ENCODE assay signal across 2 cellular contexts in the genomic region with DNA sequence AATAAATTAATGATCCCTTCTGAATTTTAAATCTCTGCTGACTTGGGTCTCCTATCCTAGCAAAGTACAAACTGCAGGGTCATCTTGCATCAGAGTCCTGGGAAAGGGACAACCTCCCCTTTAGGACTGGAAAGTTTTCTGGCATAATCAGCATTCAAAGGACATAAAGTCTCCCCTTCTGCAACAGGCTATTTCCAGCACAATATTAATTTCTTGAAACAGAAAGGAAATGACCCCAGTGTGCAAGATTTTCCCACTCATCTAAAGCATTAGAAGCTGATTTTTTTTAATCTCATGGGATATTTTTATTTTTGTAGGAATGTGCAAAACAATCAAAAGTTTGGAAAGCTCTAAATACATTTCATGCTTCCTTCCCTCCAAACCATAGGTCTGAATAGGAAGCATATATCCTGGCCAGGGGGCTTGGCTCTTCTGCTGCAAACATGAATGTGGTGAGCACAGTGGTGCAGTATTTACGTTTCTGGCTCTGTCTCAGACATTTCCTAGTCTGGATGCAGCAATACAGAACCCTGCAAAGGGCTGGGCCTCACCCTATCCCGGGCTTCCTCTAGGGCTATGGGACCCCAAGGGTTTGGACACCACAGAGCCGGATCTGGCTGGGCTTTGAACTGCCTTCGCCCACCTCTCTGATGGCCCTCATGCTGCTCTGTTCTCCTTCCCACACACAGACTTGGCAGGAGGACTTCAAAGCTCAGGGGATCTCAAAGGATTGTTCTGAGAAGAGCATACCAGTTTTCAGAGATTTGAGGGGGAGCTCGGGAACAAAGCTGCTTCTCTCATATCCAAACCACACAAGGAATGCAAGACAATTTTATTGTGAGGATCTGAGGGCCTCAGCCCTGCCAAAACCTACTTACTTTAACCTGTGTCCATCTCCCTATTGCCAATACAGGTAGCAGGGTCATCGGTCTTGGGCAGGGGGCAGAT.
TF ChIP-seq lines count a peak whose summit lies in the region.

No MANE protein-coding gene starts in this region.

TF ChIP-seq in IMR-90, 13 proteins besides CTCF, POLR2A, EP300 and RAD21 (continued from another document):
- no peak for TF ChIP-seq NFE2L2 (IDR thresholded peaks at IDR 0.05; ENCODE audit: low read depth, low read length)
- TF ChIP-seq, protein P1, sequence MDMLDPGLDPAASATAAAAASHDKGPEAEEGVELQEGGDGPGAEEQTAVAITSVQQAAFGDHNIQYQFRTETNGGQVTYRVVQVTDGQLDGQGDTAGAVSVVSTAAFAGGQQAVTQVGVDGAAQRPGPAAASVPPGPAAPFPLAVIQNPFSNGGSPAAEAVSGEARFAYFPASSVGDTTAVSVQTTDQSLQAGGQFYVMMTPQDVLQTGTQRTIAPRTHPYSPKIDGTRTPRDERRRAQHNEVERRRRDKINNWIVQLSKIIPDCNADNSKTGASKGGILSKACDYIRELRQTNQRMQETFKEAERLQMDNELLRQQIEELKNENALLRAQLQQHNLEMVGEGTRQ (IDR thresholded peaks at IDR 0.05; ENCODE audit: low read depth, low read length): no peak
- no peak for TF ChIP-seq RFX5 (IDR thresholded peaks at IDR 0.05; ENCODE audit: low read depth, low read length)

TF ChIP-seq in WTC11, 78 proteins besides CTCF, POLR2A, EP300 and RAD21 (continued from another document):
- TF ChIP-seq, protein P2, sequence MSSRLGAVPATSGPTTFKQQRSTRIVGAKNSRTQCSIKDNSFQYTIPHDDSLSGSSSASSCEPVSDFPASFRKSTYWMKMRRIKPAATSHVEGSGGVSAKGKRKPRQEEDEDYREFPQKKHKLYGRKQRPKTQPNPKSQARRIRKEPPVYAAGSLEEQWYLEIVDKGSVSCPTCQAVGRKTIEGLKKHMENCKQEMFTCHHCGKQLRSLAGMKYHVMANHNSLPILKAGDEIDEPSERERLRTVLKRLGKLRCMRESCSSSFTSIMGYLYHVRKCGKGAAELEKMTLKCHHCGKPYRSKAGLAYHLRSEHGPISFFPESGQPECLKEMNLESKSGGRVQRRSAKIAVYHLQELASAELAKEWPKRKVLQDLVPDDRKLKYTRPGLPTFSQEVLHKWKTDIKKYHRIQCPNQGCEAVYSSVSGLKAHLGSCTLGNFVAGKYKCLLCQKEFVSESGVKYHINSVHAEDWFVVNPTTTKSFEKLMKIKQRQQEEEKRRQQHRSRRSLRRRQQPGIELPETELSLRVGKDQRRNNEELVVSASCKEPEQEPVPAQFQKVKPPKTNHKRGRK (CRISPR knock-in tag; IDR thresholded peaks at IDR 0.05; ENCODE audit: borderline replicate concordance): no peak
- no peak for TF ChIP-seq ZNF671 (CRISPR knock-in tag; IDR thresholded peaks at IDR 0.05)
- TF ChIP-seq, protein P3, sequence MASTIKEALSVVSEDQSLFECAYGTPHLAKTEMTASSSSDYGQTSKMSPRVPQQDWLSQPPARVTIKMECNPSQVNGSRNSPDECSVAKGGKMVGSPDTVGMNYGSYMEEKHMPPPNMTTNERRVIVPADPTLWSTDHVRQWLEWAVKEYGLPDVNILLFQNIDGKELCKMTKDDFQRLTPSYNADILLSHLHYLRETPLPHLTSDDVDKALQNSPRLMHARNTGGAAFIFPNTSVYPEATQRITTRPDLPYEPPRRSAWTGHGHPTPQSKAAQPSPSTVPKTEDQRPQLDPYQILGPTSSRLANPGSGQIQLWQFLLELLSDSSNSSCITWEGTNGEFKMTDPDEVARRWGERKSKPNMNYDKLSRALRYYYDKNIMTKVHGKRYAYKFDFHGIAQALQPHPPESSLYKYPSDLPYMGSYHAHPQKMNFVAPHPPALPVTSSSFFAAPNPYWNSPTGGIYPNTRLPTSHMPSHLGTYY (CRISPR knock-in tag; IDR thresholded peaks at IDR 0.05): no peak
- no peak for TF ChIP-seq RORB (CRISPR knock-in tag; IDR thresholded peaks at IDR 0.05)
- TF ChIP-seq NFE2L1 (CRISPR knock-in tag; IDR thresholded peaks at IDR 0.05): no peak
- TF ChIP-seq SP1 (CRISPR knock-in tag; conservative IDR thresholded peaks at IDR 0.05): no peak
- no peak for TF ChIP-seq MYBL2 (CRISPR knock-in tag; IDR thresholded peaks at IDR 0.05)
- no peak for TF ChIP-seq ZBTB21 (CRISPR knock-in tag; IDR thresholded peaks at IDR 0.05; ENCODE audit: borderline replicate concordance)
- TF ChIP-seq ZNF232 (CRISPR knock-in tag; IDR thresholded peaks at IDR 0.05): no peak
- TF ChIP-seq, protein P4, sequence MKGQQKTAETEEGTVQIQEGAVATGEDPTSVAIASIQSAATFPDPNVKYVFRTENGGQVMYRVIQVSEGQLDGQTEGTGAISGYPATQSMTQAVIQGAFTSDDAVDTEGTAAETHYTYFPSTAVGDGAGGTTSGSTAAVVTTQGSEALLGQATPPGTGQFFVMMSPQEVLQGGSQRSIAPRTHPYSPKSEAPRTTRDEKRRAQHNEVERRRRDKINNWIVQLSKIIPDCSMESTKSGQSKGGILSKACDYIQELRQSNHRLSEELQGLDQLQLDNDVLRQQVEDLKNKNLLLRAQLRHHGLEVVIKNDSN (CRISPR knock-in tag; IDR thresholded peaks at IDR 0.05): no peak
- TF ChIP-seq, protein P5, sequence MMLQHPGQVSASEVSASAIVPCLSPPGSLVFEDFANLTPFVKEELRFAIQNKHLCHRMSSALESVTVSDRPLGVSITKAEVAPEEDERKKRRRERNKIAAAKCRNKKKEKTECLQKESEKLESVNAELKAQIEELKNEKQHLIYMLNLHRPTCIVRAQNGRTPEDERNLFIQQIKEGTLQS (CRISPR knock-in tag; conservative IDR thresholded peaks at IDR 0.05): no peak
- no peak for TF ChIP-seq ATF1 (CRISPR knock-in tag; IDR thresholded peaks at IDR 0.05)
- no peak for TF ChIP-seq GRHL2 (CRISPR knock-in tag; IDR thresholded peaks at IDR 0.05; ENCODE audit: insufficient replicate concordance, severe bottlenecking)
- TF ChIP-seq TCF7 (CRISPR knock-in tag; IDR thresholded peaks at IDR 0.05; ENCODE audit: low read depth): no peak
TF ChIP-seq in WTC11: peak in this region for 0.
